In the genomic region with DNA sequence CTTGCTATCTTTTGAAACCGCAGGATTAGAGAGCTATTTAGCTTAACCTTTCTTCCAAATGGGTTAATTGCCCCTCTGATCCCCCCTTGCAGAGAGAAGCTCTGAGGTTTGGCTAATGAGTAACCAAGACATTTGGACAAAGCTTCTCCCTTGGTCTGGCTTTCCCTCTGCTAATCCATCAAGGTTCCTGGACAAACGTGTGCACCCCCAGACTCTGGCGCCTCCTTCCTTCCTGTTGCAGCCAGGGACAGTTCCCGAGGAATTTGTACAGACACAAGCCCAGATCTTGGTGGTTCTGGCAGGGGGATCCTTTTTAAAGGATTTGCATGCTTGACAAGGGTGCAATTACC, we compare ENCODE assay signal across 8 cellular contexts. TPM values are rescaled to one million over a fixed set of nuclear protein-coding genes. Genes with fewer than 3 reads are reported as not detected.
DNase-seq lines count a peak whose midpoint lies in the region; ATAC-seq and TF ChIP-seq lines count a peak whose summit lies in the region.

No MANE protein-coding gene starts in this region.

- H3K9me3 ChIP-seq in heart right ventricle (no peaks in the 10 kb centered on the region), vagina (no peaks in the 10 kb centered on the region)

- 36 to 67% methylated on average over 4 of the region's 4 CpGs for WGBS in heart right ventricle, 2 donors

- DNase-seq in heart right ventricle (no peak), Right ventricle myocardium inferior (ENCODE audit: missing footprints) (no peak), coronary artery (ENCODE audit: low spot score) (no peak), mesothelial cell of epicardium (ENCODE audit: low spot score in 2 of 2, unreplicated experiment in 2 of 2) (no peak), vagina (ENCODE audit: extremely low spot score in 2 of 2) (no peak), KBM-7 (no peak), NCI-H146 (lab: John Stamatoyannopoulos, UW) (no peak), substantia nigra (lab: John Stamatoyannopoulos, UW) (no peak)

- H3K36me3 Mint-ChIP-seq in mesothelial cell of epicardium, result no peaks in the 10 kb centered on the region

- H3K27me3 ChIP-seq in heart right ventricle (peaks cover 0 to 26% (median 0%) of the 10 kb centered on the region in 7 donors), vagina (no peaks in the 10 kb centered on the region)

- no peaks in the 10 kb centered on the region for H3K9me3 Mint-ChIP-seq in mesothelial cell of epicardium

- peaks cover 3% of the 10 kb centered on the region for H3K27me3 Mint-ChIP-seq in mesothelial cell of epicardium (ENCODE audit: low read depth)

- H3K36me3 ChIP-seq in heart right ventricle (no peaks in the 10 kb centered on the region), vagina (no peaks in the 10 kb centered on the region)

- H3K27ac Mint-ChIP-seq in mesothelial cell of epicardium, result peak overlapping the region; percentile 64

- no peak for TF ChIP-seq CTCF in heart right ventricle (IDR thresholded peaks at IDR 0.05)
- TF ChIP-seq CTCF in coronary artery (IDR thresholded peaks at IDR 0.05), result no peak
- no peak for TF ChIP-seq CTCF in mesothelial cell of epicardium (IDR thresholded peaks at IDR 0.05; ENCODE audit: unreplicated experiment)
- TF ChIP-seq CTCF in vagina (IDR thresholded peaks at IDR 0.05), result no peak

- H3K4me3 ChIP-seq in heart right ventricle (peak overlapping the region in 9 of 10 donors; percentile 56 to 98 (median 78)), coronary artery (peak overlapping the region; percentile 82), vagina (peak overlapping the region; percentile 79 to 81)

- in situ Hi-C loops in KBM-7 (cut with MboI; ENCODE audit: low pct_unique_long_range_greater_than_20kb, low sequenced_read_pairs), result no loop called here

- ATAC-seq in heart right ventricle (no peak), Right ventricle myocardium inferior (no peak)

- peak overlapping the region in 8 of 10 donors; percentile 73 to 94 (median 84) for H3K27ac ChIP-seq in heart right ventricle
- H3K27ac ChIP-seq in coronary artery, result peak overlapping the region in 1 of 2 donors; percentile 81
- peak overlapping the region; percentile 84 for H3K27ac ChIP-seq in vagina
- H3K27ac ChIP-seq in substantia nigra (ENCODE audit: low read depth, low read length, poor library complexity, severe bottlenecking), result no peak overlapping the region

- peak overlapping the region; percentile 88 for H3K4me3 Mint-ChIP-seq in mesothelial cell of epicardium

- no peak for TF ChIP-seq POLR2A in vagina (IDR thresholded peaks at IDR 0.05)

- intact Hi-C loops in heart right ventricle (cut with DNase I) (loop anchor here in 6 of 10 donors (2.0 to 5.0 kb wide), 4 partner anchors 33 to 93 kb away; no protein-coding TSS in a partner anchor), Right ventricle myocardium inferior (cut with DNase I) (loop anchor here (5.0 kb wide), 1 partner anchor 33 kb away; no protein-coding TSS in a partner anchor), vagina (cut with DNase I) (loop anchor here (5.0 kb wide), 1 partner anchor 93 kb away; no protein-coding TSS in a partner anchor)

- H3K4me1 ChIP-seq in heart right ventricle (peaks cover 5 to 60% (median 19%) of the 10 kb centered on the region in 9 donors), vagina (peaks cover 22% of the 10 kb centered on the region)

- peaks cover 21% of the 10 kb centered on the region for H3K4me1 Mint-ChIP-seq in mesothelial cell of epicardium

RNA-seq across cellular contexts. Expression of gene KIAA1671, which starts 1.6 kb away (rescaled TPM):
- total RNA-seq in heart right ventricle (10 to 100 TPM in 9 of 10 donors, 1 to 10 TPM in 1; 8.9 to 26.2 (median 14.0) TPM), Right ventricle myocardium inferior (12.8 TPM), mesothelial cell of epicardium (21.8 to 22.4 TPM (median 22.0 TPM) in 3 replicates), vagina (54.0 TPM)
- 1 to 10 TPM; 2.9 to 5.7 TPM for polyA plus RNA-seq in heart right ventricle

RNA-seq across cellular contexts. Expression of gene LHFPL7, which starts 7.6 kb away (rescaled TPM):
- total RNA-seq in heart right ventricle (not detected), Right ventricle myocardium inferior (not detected), mesothelial cell of epicardium (not detected in 3 replicates), vagina (not detected)
- polyA plus RNA-seq in heart right ventricle, result not detected
